In the genomic region with DNA sequence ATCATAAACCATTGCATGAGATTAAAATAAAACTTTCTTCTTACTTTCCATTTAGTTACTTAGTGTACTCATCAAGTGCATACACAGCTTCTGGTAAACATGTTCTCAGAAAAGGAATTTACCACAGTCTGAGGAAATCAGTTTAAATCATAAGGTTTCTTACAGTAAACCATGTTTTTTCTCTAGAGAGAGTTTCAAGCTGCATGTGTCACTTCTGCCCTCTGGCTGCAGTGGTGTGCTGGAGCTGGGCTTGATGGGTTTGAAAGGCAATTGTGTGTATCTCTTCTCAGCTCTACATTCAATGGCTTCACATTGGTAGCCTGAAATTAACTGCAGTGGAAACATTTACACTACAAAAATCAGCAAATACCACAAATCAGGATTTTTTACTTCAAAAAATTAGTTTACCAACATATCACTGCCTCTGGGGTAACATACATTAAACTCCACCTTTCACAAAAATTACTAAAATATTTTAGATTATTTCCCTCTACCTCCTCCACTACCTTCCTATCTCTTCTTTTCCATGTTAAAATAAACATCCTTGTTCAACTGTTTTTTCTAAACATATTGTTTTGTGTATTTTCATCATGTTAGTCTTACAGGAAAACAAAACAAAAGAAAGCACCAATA, we compare ENCODE assay signal across 8 cellular contexts.
DNase-seq lines count a peak whose midpoint lies in the region; ATAC-seq and TF ChIP-seq lines count a peak whose summit lies in the region.
"Had no signal": no experiment of that assay in that cellular context is flagged by ENCODE, and none has a peak within 500 bp of the region (broad histone marks: within the 10 kb centered on the region; RNA-seq: fewer than 3 reads in every experiment).

No MANE protein-coding gene starts in this region.

- H3K27ac ChIP-seq in trophoblast cell (ENCODE audit: low read depth, low read length), result no peak overlapping the region
- H3K27ac ChIP-seq: epithelial cell of prostate had no signal

- CTCF ChIA-PET in activated CD8-positive, alpha-beta memory T cell treated with anti-CD3 and anti-CD28 coated beads, Interleukin-2, amount 10 ng/mL, durations not matched to agents 7 days and 5 days (lab: Charles Lee), result no interaction called here

- no peaks in the 10 kb centered on the region for H3K27me3 ChIP-seq in trophoblast cell (ENCODE audit: insufficient read depth, low read length)

- H3K9me3 ChIP-seq in trophoblast cell (ENCODE audit: insufficient read depth, low read depth, low read length), result no peaks in the 10 kb centered on the region

- H3K79me1 ChIP-seq in trophoblast cell (ENCODE audit: low read length), result no peaks in the 10 kb centered on the region

- ATAC-seq in GM18499 (IDR thresholded peaks at IDR 0.05; ENCODE audit: insufficient read depth, unreplicated experiment), result peak; percentile 59
- ATAC-seq in activated CD8-positive, alpha-beta memory T cell treated with anti-CD3 and anti-CD28 coated beads, Interleukin-2, amount 10 ng/mL, durations not matched to agents 7 days and 5 days, result no peak
- no peak for ATAC-seq in HG02973 (IDR thresholded peaks at IDR 0.05; ENCODE audit: unreplicated experiment)

- H4K12ac ChIP-seq in trophoblast cell (ENCODE audit: low read depth, low read length), result no peak overlapping the region

- no peak overlapping the region for H4K91ac ChIP-seq in trophoblast cell (ENCODE audit: low read depth, low read length)

- no peak overlapping the region for H2AFZ ChIP-seq in trophoblast cell (ENCODE audit: insufficient read depth, low read length, poor library complexity)

- no peak overlapping the region for H3K23ac ChIP-seq in trophoblast cell (ENCODE audit: low read length)

- H2AK5ac ChIP-seq in trophoblast cell (ENCODE audit: low read length), result no peak overlapping the region

- H2BK12ac ChIP-seq in trophoblast cell (ENCODE audit: low read length), result no peak overlapping the region

- no peaks in the 10 kb centered on the region for H3K79me2 ChIP-seq in trophoblast cell (ENCODE audit: control insufficient read depth, insufficient read depth, low read length, poor library complexity)

- TF ChIP-seq POLR2A in erythroblast (IDR thresholded peaks at IDR 0.05; ENCODE audit: low read length), result no peak

- no peaks in the 10 kb centered on the region for H3K4me1 ChIP-seq in trophoblast cell (ENCODE audit: control insufficient read depth in 1 of 2, insufficient read depth in 2 of 2, low read length in 2 of 2)

- H3K27ac Mint-ChIP-seq in activated CD8-positive, alpha-beta memory T cell treated with anti-CD3 and anti-CD28 coated beads, Interleukin-2, amount 10 ng/mL, durations not matched to agents 7 days and 5 days, result no peak overlapping the region

- DNase-seq in NCI-H1105 (lab: John Stamatoyannopoulos, UW) (peak; percentile 3), erythroblast (lab: John Stamatoyannopoulos, UW) (peak; percentile 32 to 40), trophoblast cell (peak; percentile 24 to 40)
- no peak for DNase-seq in effector CD8-positive, alpha-beta T cell (lab: John Stamatoyannopoulos, UW)
- no peak for DNase-seq in activated CD8-positive, alpha-beta memory T cell treated with anti-CD3 and anti-CD28 coated beads, Interleukin-2, amount 10 ng/mL, durations not matched to agents 7 days and 5 days

- no peaks in the 10 kb centered on the region for H3K36me3 ChIP-seq in trophoblast cell (ENCODE audit: control insufficient read depth in 1 of 2, insufficient read depth in 2 of 2, low read length in 2 of 2)

- H3K18ac ChIP-seq in trophoblast cell (ENCODE audit: low read length), result no peak overlapping the region

- H3K4me2 ChIP-seq in trophoblast cell (ENCODE audit: low read length), result no peak overlapping the region

- H3K4me3 ChIP-seq in trophoblast cell (ENCODE audit: low read depth, low read length), result no peak overlapping the region

- no peaks in the 10 kb centered on the region for H3K9me3 Mint-ChIP-seq in activated CD8-positive, alpha-beta memory T cell treated with anti-CD3 and anti-CD28 coated beads, Interleukin-2, amount 10 ng/mL, durations not matched to agents 7 days and 5 days (ENCODE audit: low read depth)

- H2BK120ac ChIP-seq in trophoblast cell (ENCODE audit: insufficient read depth, low read length, poor library complexity), result no peak overlapping the region

- no peak overlapping the region for H3K4ac ChIP-seq in trophoblast cell (ENCODE audit: low read depth, low read length)

- H3K27me3 Mint-ChIP-seq in activated CD8-positive, alpha-beta memory T cell treated with anti-CD3 and anti-CD28 coated beads, Interleukin-2, amount 10 ng/mL, durations not matched to agents 7 days and 5 days, result no peaks in the 10 kb centered on the region

- H4K8ac ChIP-seq in trophoblast cell (ENCODE audit: low read depth, low read length), result no peak overlapping the region

- no peak overlapping the region for H3K9ac ChIP-seq in trophoblast cell (ENCODE audit: low read length)

- no peak overlapping the region for H3K14ac ChIP-seq in trophoblast cell (ENCODE audit: low read length)

- no peak overlapping the region for H2BK5ac ChIP-seq in trophoblast cell (ENCODE audit: low read depth, low read length, poor library complexity)

- no peak overlapping the region for H3K4me3 Mint-ChIP-seq in activated CD8-positive, alpha-beta memory T cell treated with anti-CD3 and anti-CD28 coated beads, Interleukin-2, amount 10 ng/mL, durations not matched to agents 7 days and 5 days

- no peaks in the 10 kb centered on the region for H3K4me1 Mint-ChIP-seq in activated CD8-positive, alpha-beta memory T cell treated with anti-CD3 and anti-CD28 coated beads, Interleukin-2, amount 10 ng/mL, durations not matched to agents 7 days and 5 days

- no peaks in the 10 kb centered on the region for H3K36me3 Mint-ChIP-seq in activated CD8-positive, alpha-beta memory T cell treated with anti-CD3 and anti-CD28 coated beads, Interleukin-2, amount 10 ng/mL, durations not matched to agents 7 days and 5 days

Comparison
In these comparisons a context has a peak if more than half of its experiments do, and no peak if none do; other contexts are left out.
1. DNase-seq: peak in NCI-H1105 (single experiment), erythroblast (2 of 2) and trophoblast cell (2 of 2); none in effector CD8-positive, alpha-beta T cell (single experiment) and activated CD8-positive, alpha-beta memory T cell treated with anti-CD3 and anti-CD28 coated beads, Interleukin-2, amount 10 ng/mL, durations not matched to agents 7 days and 5 days (single experiment).